18 cellular contexts compared by ENCODE assay signal in genomic region chr14:86723254-86723624, GRCh38.
DNase-seq lines count a peak whose midpoint lies in the region; ATAC-seq, FAIRE-seq and TF ChIP-seq lines count a peak whose summit lies in the region.
"Had no signal": no experiment of that assay in that cellular context is flagged by ENCODE, and none has a peak within 500 bp of the region (broad histone marks: within the 10 kb centered on the region; RNA-seq: fewer than 3 reads in every experiment).

No MANE protein-coding gene starts in this region.

- H3K4ac ChIP-seq in IMR-90 (ENCODE audit: low read depth, low read length) = no peak overlapping the region

- DNase-seq in IMR-90 (peak; percentile 48), foreskin keratinocyte (peak in 1 of 2 donors; percentile 23), HepG2 (ENCODE audit: low spot score) (peak; percentile 60), progenitor cell of endocrine pancreas (ENCODE audit: low spot score, unreplicated experiment) (no peak), mucosa of descending colon (no peak), vagina (ENCODE audit: extremely low spot score in 2 of 2) (no peak), iPS-NIHi11 (ENCODE audit: low spot score) (no peak)
- DNase-seq in activated CD4-positive, alpha-beta T cell treated with anti-CD3 and anti-CD28 coated beads for 36 hours = no peak
- DNase-seq: C1 segment of cervical spinal cord; Calu3; CD4-positive, alpha-beta T cell; DMS 273 treated with DMSO at 0.1 percent for 48 hours; DND-41; GDM1 had no signal

- BruUV-seq in IMR-90 (replicated peaks; lab: Mats Ljungman, UMichigan) (no TSS peak), HepG2 (replicated peaks; lab: Mats Ljungman, UMichigan) (no TSS peak)

- no peak overlapping the region for H3K23ac ChIP-seq in IMR-90 (ENCODE audit: low read depth, low read length)

- no peak overlapping the region for H2AFZ ChIP-seq in IMR-90 (replicated peaks; ENCODE audit: low read length, poor library complexity)
- no peak overlapping the region for H2AFZ ChIP-seq in HepG2 (ENCODE audit: low read length)

- no peak overlapping the region for H3K4me2 ChIP-seq in IMR-90 (ENCODE audit: low read depth, low read length)
- H3K4me2 ChIP-seq in HepG2 (ENCODE audit: low read depth, low read length) = peak overlapping the region; percentile 64

- H2AK5ac ChIP-seq in IMR-90 (ENCODE audit: low read depth, low read length) = no peak overlapping the region

- H3K4me3 ChIP-seq in IMR-90 (ENCODE audit: insufficient read depth, low read depth, low read length) (no peak overlapping the region), HepG2 (replicated peaks in 1 of 3; ENCODE audit: insufficient read depth in 1 of 3, low read depth in 2 of 3, low read length in 3 of 3) (peak overlapping the region in 1 of 3 experiments; percentile 17; a peak in 1 of 6 replicates), mucosa of descending colon (no peak overlapping the region), vagina (no peak overlapping the region)

- H3K27ac ChIP-seq in IMR-90 (ENCODE audit: insufficient read depth, low read length) = no peak overlapping the region
- H3K27ac ChIP-seq in foreskin keratinocyte = no peak overlapping the region
- H3K27ac ChIP-seq in HepG2 (ENCODE audit: extremely low read length, insufficient read depth, low read length) = peak overlapping the region; percentile 71
- no peak overlapping the region for H3K27ac ChIP-seq in vagina

- ATAC-seq in IMR-90 (ENCODE audit: low read depth) = no peak
- peak; percentile 46 for ATAC-seq in foreskin keratinocyte
- peak; percentile 81 for ATAC-seq in HepG2
- no peak for ATAC-seq in activated CD4-positive, alpha-beta T cell treated with anti-CD3 and anti-CD28 coated beads for 36 hours
- no peak for ATAC-seq in mucosa of descending colon
- ATAC-seq: HCT116 had no signal

- H3K4me1 Mint-ChIP-seq in progenitor cell of endocrine pancreas (ENCODE audit: low read depth) = peaks cover 22% of the 10 kb centered on the region
- no peaks in the 10 kb centered on the region for H3K4me1 Mint-ChIP-seq in activated CD4-positive, alpha-beta T cell treated with anti-CD3 and anti-CD28 coated beads for 36 hours
- H3K4me1 Mint-ChIP-seq: B cell had no signal

- in situ Hi-C loops in IMR-90 (cut with MboI; ENCODE audit: low sequenced_read_pairs) = no loop called here
- in situ Hi-C loops in HepG2 (cut with HindIII; ENCODE audit: extremely low pct_ligation_motif_present, low pct_unique_long_range_greater_than_20kb) = loop anchor here (10.0 kb wide), 1 partner anchor 172 kb away; no protein-coding TSS in a partner anchor

- H3K14ac ChIP-seq in IMR-90 (replicated peaks; ENCODE audit: low read depth, low read length) = no peak overlapping the region

- H3K36me3 ChIP-seq in IMR-90 (ENCODE audit: control insufficient read depth, insufficient read depth, low read length) = no peaks in the 10 kb centered on the region
- H3K36me3 ChIP-seq in HepG2 (replicated peaks in 1 of 2; ENCODE audit: control insufficient read depth in 1 of 2, insufficient read depth in 2 of 2, low read length in 2 of 2) = no peaks in the 10 kb centered on the region
- no peaks in the 10 kb centered on the region for H3K36me3 ChIP-seq in mucosa of descending colon (ENCODE audit: low read depth)
- H3K36me3 ChIP-seq in vagina = no peaks in the 10 kb centered on the region

- no peak overlapping the region for H3K18ac ChIP-seq in IMR-90 (ENCODE audit: low read depth, low read length)

- H3K4me1 ChIP-seq in IMR-90 (ENCODE audit: control insufficient read depth, insufficient read depth, low read length) = no peaks in the 10 kb centered on the region
- H3K4me1 ChIP-seq in foreskin keratinocyte = no peaks in the 10 kb centered on the region
- H3K4me1 ChIP-seq in HepG2 (ENCODE audit: insufficient read depth, low read length) = peaks cover 56% of the 10 kb centered on the region
- H3K4me1 ChIP-seq in mucosa of descending colon (ENCODE audit: low read depth) = no peaks in the 10 kb centered on the region
- no peaks in the 10 kb centered on the region for H3K4me1 ChIP-seq in vagina

- no peak for TF ChIP-seq RAD21 in IMR-90 (IDR thresholded peaks at IDR 0.05; ENCODE audit: low read length)
- TF ChIP-seq RAD21 in HepG2 (CRISPR knock-in tag; IDR thresholded peaks at IDR 0.05) = no peak

- no peak overlapping the region for H3K56ac ChIP-seq in IMR-90 (ENCODE audit: extremely low read depth, insufficient read depth, low read length)

- H3K79me1 ChIP-seq in IMR-90 (ENCODE audit: low read depth in 1 of 2, low read length in 2 of 2) = no peaks in the 10 kb centered on the region

- no peak overlapping the region for H2BK15ac ChIP-seq in IMR-90 (ENCODE audit: low read depth, low read length)

- CTCF ChIA-PET in IMR-90 (lab: Yijun Ruan, JAX) = no interaction called here
- CTCF ChIA-PET in HepG2 (lab: Yijun Ruan, JAX; ENCODE audit: low intra/inter-chr PET ratio, low total read pairs) = no interaction called here
- CTCF ChIA-PET in activated CD4-positive, alpha-beta T cell treated with anti-CD3 and anti-CD28 coated beads for 36 hours (lab: Charles Lee) = no interaction called here

- no peaks in the 10 kb centered on the region for H3K9me1 ChIP-seq in IMR-90 (ENCODE audit: insufficient read depth, low read length)

- H3K9me3 ChIP-seq in IMR-90 (ENCODE audit: control insufficient read depth, insufficient read depth, low read length) (no peaks in the 10 kb centered on the region), HepG2 (ENCODE audit: low read length) (no peaks in the 10 kb centered on the region), mucosa of descending colon (no peaks in the 10 kb centered on the region), vagina (no peaks in the 10 kb centered on the region)

- no peak for TF ChIP-seq CTCF in IMR-90 (conservative IDR thresholded peaks at IDR 0.05; ENCODE audit: low read depth, low read length)
- TF ChIP-seq CTCF in foreskin keratinocyte (conservative IDR thresholded peaks at IDR 0.05) = no peak
- no peak for TF ChIP-seq CTCF in HepG2 (CRISPR knock-in tag; IDR thresholded peaks at IDR 0.05)
- TF ChIP-seq CTCF in progenitor cell of endocrine pancreas (IDR thresholded peaks at IDR 0.05; ENCODE audit: unreplicated experiment) = no peak
- TF ChIP-seq CTCF in mucosa of descending colon (IDR thresholded peaks at IDR 0.05) = no peak
- TF ChIP-seq CTCF in vagina (IDR thresholded peaks at IDR 0.05) = no peak

- no peaks in the 10 kb centered on the region for H3K27me3 ChIP-seq in IMR-90 (ENCODE audit: control insufficient read depth, insufficient read depth, low read length)
- no peaks in the 10 kb centered on the region for H3K27me3 ChIP-seq in foreskin keratinocyte
- no peaks in the 10 kb centered on the region for H3K27me3 ChIP-seq in HepG2 (ENCODE audit: control insufficient read depth in 1 of 2, insufficient read depth in 2 of 2, low read length in 2 of 2)
- H3K27me3 ChIP-seq in vagina = no peaks in the 10 kb centered on the region

- no peaks in the 10 kb centered on the region for H3K27me3 Mint-ChIP-seq in progenitor cell of endocrine pancreas
- H3K27me3 Mint-ChIP-seq in activated CD4-positive, alpha-beta T cell treated with anti-CD3 and anti-CD28 coated beads for 36 hours = no peaks in the 10 kb centered on the region
- H3K27me3 Mint-ChIP-seq: B cell; CD4-positive, alpha-beta T cell; IgD-negative memory B cell had no signal

- H3K27ac Mint-ChIP-seq in progenitor cell of endocrine pancreas = peak overlapping the region; percentile 14
- no peak overlapping the region for H3K27ac Mint-ChIP-seq in activated CD4-positive, alpha-beta T cell treated with anti-CD3 and anti-CD28 coated beads for 36 hours
- H3K27ac Mint-ChIP-seq: B cell; CD4-positive, alpha-beta T cell; IgD-negative memory B cell had no signal

- H3K36me3 Mint-ChIP-seq in progenitor cell of endocrine pancreas (ENCODE audit: insufficient read depth) = no peaks in the 10 kb centered on the region
- H3K36me3 Mint-ChIP-seq in activated CD4-positive, alpha-beta T cell treated with anti-CD3 and anti-CD28 coated beads for 36 hours (ENCODE audit: low read depth) = no peaks in the 10 kb centered on the region
- H3K36me3 Mint-ChIP-seq: IgD-negative memory B cell had no signal

- no peak overlapping the region for H4K8ac ChIP-seq in IMR-90 (ENCODE audit: low read depth in 2 of 2, low read length in 2 of 2)

- H2AK9ac ChIP-seq in IMR-90 (replicated peaks; ENCODE audit: low read depth, low read length, poor library complexity) = no peak overlapping the region

- H4K20me1 ChIP-seq in IMR-90 (ENCODE audit: insufficient read depth, low read length) = no peaks in the 10 kb centered on the region
- no peaks in the 10 kb centered on the region for H4K20me1 ChIP-seq in HepG2 (ENCODE audit: insufficient read depth, low read length)

- intact Hi-C loops in IMR-90 (cut with micrococcal nuclease) (no loop called here), HepG2 (cut with micrococcal nuclease; ENCODE audit: unreplicated experiment) (loop anchor here (2.0 to 5.0 kb wide), 2 partner anchors 14 to 74 kb away; no protein-coding TSS in a partner anchor), mucosa of descending colon (cut with DNase I, micrococcal nuclease) (no loop called here), vagina (cut with DNase I) (no loop called here)
- intact Hi-C loops in activated CD4-positive, alpha-beta T cell treated with anti-CD3 and anti-CD28 coated beads for 36 hours (cut with DNase I, micrococcal nuclease) = no loop called here

- dilution Hi-C loops in IMR-90 (cut with HindIII; ENCODE audit: low sequenced_read_pairs, unreplicated experiment) = no loop called here

- H3K79me2 ChIP-seq in HepG2 (ENCODE audit: insufficient read depth, low read length) = no peaks in the 10 kb centered on the region

- peaks cover 6% of the 10 kb centered on the region for H3K9me3 Mint-ChIP-seq in progenitor cell of endocrine pancreas (ENCODE audit: low read depth)
- peaks cover 5% of the 10 kb centered on the region for H3K9me3 Mint-ChIP-seq in activated CD4-positive, alpha-beta T cell treated with anti-CD3 and anti-CD28 coated beads for 36 hours (ENCODE audit: low read depth)
- H3K9me3 Mint-ChIP-seq: CD4-positive, alpha-beta T cell had no signal

- FAIRE-seq in HepG2 (lab: Jason Lieb, UNC) = peak; percentile 12
- FAIRE-seq: A204.1 had no signal

- TF ChIP-seq EP300 in HepG2 (IDR thresholded peaks at IDR 0.05; ENCODE audit: low read depth in 2 of 2, low read length in 2 of 2) = no peak
- no peak for TF ChIP-seq EP300 in HepG2 (CRISPR knock-in tag; IDR thresholded peaks at IDR 0.05; ENCODE audit: borderline replicate concordance)

- no peak overlapping the region for H2BK20ac ChIP-seq in IMR-90 (ENCODE audit: low read depth, low read length)

- H3K9ac ChIP-seq in IMR-90 (ENCODE audit: low read depth, low read length) (no peak overlapping the region), HepG2 (ENCODE audit: insufficient read depth, low read depth, low read length) (peak overlapping the region; percentile 40)

- no peak for TF ChIP-seq POLR2A in IMR-90 (IDR thresholded peaks at IDR 0.05; ENCODE audit: low read depth, low read length)
- no peak for TF ChIP-seq POLR2A in HepG2 (IDR thresholded peaks at IDR 0.05; ENCODE audit: insufficient read depth in 1 of 2, low read depth in 2 of 2, low read length in 2 of 2)
- no peak for TF ChIP-seq POLR2A in vagina (IDR thresholded peaks at IDR 0.05)

- no peak overlapping the region for H4K5ac ChIP-seq in IMR-90 (ENCODE audit: low read depth, low read length)

- no peak overlapping the region for H2BK5ac ChIP-seq in IMR-90 (ENCODE audit: low read depth, low read length, poor library complexity, severe bottlenecking)

- H3K4me3 Mint-ChIP-seq in progenitor cell of endocrine pancreas (ENCODE audit: low read depth) = no peak overlapping the region
- no peak overlapping the region for H3K4me3 Mint-ChIP-seq in activated CD4-positive, alpha-beta T cell treated with anti-CD3 and anti-CD28 coated beads for 36 hours
- H3K4me3 Mint-ChIP-seq: B cell; CD4-positive, alpha-beta T cell; IgD-negative memory B cell had no signal

- POLR2A ChIA-PET in IMR-90 (lab: Charles Lee; ENCODE audit: unreplicated experiment) (no interaction called here), HepG2 (lab: Yijun Ruan, JAX) (interaction anchor here (0.7 to 2.0 kb wide), 6 partner anchors 11 to 175 kb away, joined by 3 to 17 read pairs (median 5); no protein-coding TSS in a partner anchor)
- POLR2A ChIA-PET in activated CD4-positive, alpha-beta T cell treated with anti-CD3 and anti-CD28 coated beads for 36 hours (lab: Charles Lee) = no interaction called here

- H2BK120ac ChIP-seq in IMR-90 (ENCODE audit: low read depth, low read length) = no peak overlapping the region

- no peak overlapping the region for H4K91ac ChIP-seq in IMR-90 (ENCODE audit: insufficient read depth, low read depth, low read length)

Comparison
In these comparisons a context has a peak if more than half of its experiments do, and no peak if none do; other contexts are left out.
1. ATAC-seq: peak in foreskin keratinocyte (single experiment) and HepG2 (single experiment); none in IMR-90 (single experiment), activated CD4-positive, alpha-beta T cell treated with anti-CD3 and anti-CD28 coated beads for 36 hours (single experiment) and mucosa of descending colon (single experiment).
2. DNase-seq: peak in IMR-90 (single experiment) and HepG2 (single experiment); none in progenitor cell of endocrine pancreas (single experiment), activated CD4-positive, alpha-beta T cell treated with anti-CD3 and anti-CD28 coated beads for 36 hours (single experiment), mucosa of descending colon (0 of 3), vagina (0 of 2) and iPS-NIHi11 (single experiment).